In the genomic region with DNA sequence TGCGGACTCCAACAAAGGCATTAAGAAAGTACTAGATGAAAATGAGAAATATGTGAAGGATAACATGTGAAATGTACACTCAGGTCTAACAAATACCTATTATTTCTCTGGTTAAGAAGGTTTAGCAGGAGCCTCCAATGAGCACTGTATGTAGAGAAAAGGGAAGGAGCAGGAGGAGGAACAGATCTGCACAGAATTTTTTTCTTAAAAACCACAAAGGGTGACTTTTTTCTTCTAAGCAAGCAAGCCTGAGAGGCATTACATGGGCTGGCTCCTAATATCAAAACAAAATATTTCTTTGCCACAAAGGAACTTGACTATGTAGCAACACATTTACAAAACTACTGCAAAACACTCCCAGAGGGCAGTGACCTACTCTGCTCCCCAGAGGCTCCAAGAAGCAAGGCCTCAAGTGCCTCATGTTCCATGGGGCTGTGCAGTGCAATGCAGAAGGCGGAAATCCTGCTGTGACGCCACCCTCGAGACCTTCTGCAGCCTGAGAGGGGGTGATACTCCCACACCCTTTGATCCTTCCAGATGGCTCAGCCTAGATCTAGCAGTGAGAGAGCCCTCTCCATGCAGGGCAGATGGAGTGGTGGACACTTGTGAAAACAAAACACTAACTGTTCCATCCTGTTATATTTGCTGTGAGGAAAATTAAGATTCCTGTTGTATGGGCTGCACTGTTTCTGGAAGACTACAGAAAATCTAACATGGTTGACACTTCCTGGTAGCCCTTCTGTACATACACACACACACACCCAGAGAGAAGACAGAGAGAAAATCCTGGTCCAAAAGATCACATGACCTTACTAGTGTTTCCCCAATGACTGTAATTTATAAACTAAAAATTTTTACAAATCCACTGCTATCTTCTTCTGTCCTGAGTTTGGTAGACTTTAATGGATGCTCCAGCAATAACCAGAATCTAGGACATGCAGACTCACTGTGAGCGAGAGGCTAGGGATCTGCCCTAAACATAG, we compare ENCODE assay signal across 1 cellular context.
A peak's percentile ranks its signal among the peaks of the same experiment; 100 is the strongest.
TF ChIP-seq lines count a peak whose summit lies in the region.

No MANE protein-coding gene starts in this region.

TF ChIP-seq in K562, 482 proteins besides CTCF, POLR2A, EP300 and RAD21 (continues in another document):
- TF ChIP-seq, protein P1, sequence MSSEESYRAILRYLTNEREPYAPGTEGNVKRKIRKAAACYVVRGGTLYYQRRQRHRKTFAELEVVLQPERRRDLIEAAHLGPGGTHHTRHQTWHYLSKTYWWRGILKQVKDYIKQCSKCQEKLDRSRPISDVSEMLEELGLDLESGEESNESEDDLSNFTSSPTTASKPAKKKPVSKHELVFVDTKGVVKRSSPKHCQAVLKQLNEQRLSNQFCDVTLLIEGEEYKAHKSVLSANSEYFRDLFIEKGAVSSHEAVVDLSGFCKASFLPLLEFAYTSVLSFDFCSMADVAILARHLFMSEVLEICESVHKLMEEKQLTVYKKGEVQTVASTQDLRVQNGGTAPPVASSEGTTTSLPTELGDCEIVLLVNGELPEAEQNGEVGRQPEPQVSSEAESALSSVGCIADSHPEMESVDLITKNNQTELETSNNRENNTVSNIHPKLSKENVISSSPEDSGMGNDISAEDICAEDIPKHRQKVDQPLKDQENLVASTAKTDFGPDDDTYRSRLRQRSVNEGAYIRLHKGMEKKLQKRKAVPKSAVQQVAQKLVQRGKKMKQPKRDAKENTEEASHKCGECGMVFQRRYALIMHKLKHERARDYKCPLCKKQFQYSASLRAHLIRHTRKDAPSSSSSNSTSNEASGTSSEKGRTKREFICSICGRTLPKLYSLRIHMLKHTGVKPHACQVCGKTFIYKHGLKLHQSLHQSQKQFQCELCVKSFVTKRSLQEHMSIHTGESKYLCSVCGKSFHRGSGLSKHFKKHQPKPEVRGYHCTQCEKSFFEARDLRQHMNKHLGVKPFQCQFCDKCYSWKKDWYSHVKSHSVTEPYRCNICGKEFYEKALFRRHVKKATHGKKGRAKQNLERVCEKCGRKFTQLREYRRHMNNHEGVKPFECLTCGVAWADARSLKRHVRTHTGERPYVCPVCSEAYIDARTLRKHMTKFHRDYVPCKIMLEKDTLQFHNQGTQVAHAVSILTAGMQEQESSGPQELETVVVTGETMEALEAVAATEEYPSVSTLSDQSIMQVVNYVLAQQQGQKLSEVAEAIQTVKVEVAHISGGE (CRISPR knock-in tag; IDR thresholded peaks at IDR 0.05): peak in 1 of 3 experiments; percentile 23; a peak in 1 of 6 replicates
- peak; percentile 52; the same call in 1 of the 2 replicates for TF ChIP-seq GABPA (tag; conservative IDR thresholded peaks at IDR 0.05; ENCODE audit: low read depth)
- TF ChIP-seq RB1 (IDR thresholded peaks at IDR 0.05; ENCODE audit: low read depth): 0 out of 2 replicates have a peak, but pooled peaks have one; percentile 26
- TF ChIP-seq, protein P2, sequence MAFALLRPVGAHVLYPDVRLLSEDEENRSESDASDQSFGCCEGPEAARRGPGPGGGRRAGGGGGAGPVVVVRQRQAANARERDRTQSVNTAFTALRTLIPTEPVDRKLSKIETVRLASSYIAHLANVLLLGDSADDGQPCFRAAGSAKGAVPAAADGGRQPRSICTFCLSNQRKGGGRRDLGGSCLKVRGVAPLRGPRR (CRISPR knock-in tag; IDR thresholded peaks at IDR 0.05): no peak
- no peak for TF ChIP-seq ZNF3 (CRISPR knock-in tag; IDR thresholded peaks at IDR 0.05)
- TF ChIP-seq TCF3 (CRISPR knock-in tag; IDR thresholded peaks at IDR 0.05): peak; percentile 85
- TF ChIP-seq, protein P3, sequence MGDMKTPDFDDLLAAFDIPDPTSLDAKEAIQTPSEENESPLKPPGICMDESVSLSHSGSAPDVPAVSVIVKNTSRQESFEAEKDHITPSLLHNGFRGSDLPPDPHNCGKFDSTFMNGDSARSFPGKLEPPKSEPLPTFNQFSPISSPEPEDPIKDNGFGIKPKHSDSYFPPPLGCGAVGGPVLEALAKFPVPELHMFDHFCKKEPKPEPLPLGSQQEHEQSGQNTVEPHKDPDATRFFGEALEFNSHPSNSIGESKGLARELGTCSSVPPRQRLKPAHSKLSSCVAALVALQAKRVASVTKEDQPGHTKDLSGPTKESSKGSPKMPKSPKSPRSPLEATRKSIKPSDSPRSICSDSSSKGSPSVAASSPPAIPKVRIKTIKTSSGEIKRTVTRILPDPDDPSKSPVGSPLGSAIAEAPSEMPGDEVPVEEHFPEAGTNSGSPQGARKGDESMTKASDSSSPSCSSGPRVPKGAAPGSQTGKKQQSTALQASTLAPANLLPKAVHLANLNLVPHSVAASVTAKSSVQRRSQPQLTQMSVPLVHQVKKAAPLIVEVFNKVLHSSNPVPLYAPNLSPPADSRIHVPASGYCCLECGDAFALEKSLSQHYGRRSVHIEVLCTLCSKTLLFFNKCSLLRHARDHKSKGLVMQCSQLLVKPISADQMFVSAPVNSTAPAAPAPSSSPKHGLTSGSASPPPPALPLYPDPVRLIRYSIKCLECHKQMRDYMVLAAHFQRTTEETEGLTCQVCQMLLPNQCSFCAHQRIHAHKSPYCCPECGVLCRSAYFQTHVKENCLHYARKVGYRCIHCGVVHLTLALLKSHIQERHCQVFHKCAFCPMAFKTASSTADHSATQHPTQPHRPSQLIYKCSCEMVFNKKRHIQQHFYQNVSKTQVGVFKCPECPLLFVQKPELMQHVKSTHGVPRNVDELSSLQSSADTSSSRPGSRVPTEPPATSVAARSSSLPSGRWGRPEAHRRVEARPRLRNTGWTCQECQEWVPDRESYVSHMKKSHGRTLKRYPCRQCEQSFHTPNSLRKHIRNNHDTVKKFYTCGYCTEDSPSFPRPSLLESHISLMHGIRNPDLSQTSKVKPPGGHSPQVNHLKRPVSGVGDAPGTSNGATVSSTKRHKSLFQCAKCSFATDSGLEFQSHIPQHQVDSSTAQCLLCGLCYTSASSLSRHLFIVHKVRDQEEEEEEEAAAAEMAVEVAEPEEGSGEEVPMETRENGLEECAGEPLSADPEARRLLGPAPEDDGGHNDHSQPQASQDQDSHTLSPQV (IDR thresholded peaks at IDR 0.05): peak; percentile 93; the same call in 1 of the 2 replicates
- 0 out of 2 replicates have a peak, but pooled peaks have one; percentile 6 for TF ChIP-seq ZNF384 (IDR thresholded peaks at IDR 0.05; ENCODE audit: low read depth, low read length)
- TF ChIP-seq ATF1 (CRISPR knock-in tag; IDR thresholded peaks at IDR 0.05): no peak
- peak; percentile 50; the same call in 1 of the 2 replicates for TF ChIP-seq ATF1 (tag; IDR thresholded peaks at IDR 0.05)
- no peak for TF ChIP-seq MED1 (CRISPR knock-in tag; IDR thresholded peaks at IDR 0.05; ENCODE audit: borderline replicate concordance)
- TF ChIP-seq LCOR (CRISPR knock-in tag; IDR thresholded peaks at IDR 0.05): 0 out of 2 replicates have a peak, but pooled peaks have one; percentile 29
- peak; percentile 50; the same call in 1 of the 2 replicates for TF ChIP-seq MYNN (IDR thresholded peaks at IDR 0.05)
- no peak for TF ChIP-seq MYNN (CRISPR knock-in tag; IDR thresholded peaks at IDR 0.05)
- TF ChIP-seq HNRNPH1 (optimal IDR thresholded peaks at IDR 0.05; ENCODE audit: low read depth, low read length): no peak
- TF ChIP-seq, protein P4, sequence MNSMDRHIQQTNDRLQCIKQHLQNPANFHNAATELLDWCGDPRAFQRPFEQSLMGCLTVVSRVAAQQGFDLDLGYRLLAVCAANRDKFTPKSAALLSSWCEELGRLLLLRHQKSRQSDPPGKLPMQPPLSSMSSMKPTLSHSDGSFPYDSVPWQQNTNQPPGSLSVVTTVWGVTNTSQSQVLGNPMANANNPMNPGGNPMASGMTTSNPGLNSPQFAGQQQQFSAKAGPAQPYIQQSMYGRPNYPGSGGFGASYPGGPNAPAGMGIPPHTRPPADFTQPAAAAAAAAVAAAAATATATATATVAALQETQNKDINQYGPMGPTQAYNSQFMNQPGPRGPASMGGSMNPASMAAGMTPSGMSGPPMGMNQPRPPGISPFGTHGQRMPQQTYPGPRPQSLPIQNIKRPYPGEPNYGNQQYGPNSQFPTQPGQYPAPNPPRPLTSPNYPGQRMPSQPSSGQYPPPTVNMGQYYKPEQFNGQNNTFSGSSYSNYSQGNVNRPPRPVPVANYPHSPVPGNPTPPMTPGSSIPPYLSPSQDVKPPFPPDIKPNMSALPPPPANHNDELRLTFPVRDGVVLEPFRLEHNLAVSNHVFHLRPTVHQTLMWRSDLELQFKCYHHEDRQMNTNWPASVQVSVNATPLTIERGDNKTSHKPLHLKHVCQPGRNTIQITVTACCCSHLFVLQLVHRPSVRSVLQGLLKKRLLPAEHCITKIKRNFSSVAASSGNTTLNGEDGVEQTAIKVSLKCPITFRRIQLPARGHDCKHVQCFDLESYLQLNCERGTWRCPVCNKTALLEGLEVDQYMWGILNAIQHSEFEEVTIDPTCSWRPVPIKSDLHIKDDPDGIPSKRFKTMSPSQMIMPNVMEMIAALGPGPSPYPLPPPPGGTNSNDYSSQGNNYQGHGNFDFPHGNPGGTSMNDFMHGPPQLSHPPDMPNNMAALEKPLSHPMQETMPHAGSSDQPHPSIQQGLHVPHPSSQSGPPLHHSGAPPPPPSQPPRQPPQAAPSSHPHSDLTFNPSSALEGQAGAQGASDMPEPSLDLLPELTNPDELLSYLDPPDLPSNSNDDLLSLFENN (IDR thresholded peaks at IDR 0.05; ENCODE audit: low read depth in 2 of 2, low read length in 2 of 2): 0 out of 4 replicates have a peak, but pooled peaks of 1 of the 2 experiments have one; percentile 51
- TF ChIP-seq, protein P5, sequence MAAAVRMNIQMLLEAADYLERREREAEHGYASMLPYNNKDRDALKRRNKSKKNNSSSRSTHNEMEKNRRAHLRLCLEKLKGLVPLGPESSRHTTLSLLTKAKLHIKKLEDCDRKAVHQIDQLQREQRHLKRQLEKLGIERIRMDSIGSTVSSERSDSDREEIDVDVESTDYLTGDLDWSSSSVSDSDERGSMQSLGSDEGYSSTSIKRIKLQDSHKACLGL (CRISPR knock-in tag; IDR thresholded peaks at IDR 0.05; ENCODE audit: borderline replicate concordance, poor library complexity, severe bottlenecking): no peak
- no peak for TF ChIP-seq ZNF140 (CRISPR knock-in tag; IDR thresholded peaks at IDR 0.05)
- TF ChIP-seq, protein P6, sequence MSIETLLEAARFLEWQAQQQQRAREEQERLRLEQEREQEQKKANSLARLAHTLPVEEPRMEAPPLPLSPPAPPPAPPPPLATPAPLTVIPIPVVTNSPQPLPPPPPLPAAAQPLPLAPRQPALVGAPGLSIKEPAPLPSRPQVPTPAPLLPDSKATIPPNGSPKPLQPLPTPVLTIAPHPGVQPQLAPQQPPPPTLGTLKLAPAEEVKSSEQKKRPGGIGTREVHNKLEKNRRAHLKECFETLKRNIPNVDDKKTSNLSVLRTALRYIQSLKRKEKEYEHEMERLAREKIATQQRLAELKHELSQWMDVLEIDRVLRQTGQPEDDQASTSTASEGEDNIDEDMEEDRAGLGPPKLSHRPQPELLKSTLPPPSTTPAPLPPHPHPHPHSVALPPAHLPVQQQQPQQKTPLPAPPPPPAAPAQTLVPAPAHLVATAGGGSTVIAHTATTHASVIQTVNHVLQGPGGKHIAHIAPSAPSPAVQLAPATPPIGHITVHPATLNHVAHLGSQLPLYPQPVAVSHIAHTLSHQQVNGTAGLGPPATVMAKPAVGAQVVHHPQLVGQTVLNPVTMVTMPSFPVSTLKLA (conservative IDR thresholded peaks at IDR 0.05): peak in 1 of 2 experiments; percentile 55; a peak in 2 of 4 replicates
- TF ChIP-seq RAD51 (IDR thresholded peaks at IDR 0.05; ENCODE audit: borderline replicate concordance, low read depth): 0 out of 2 replicates have a peak, but pooled peaks have one; percentile 18
- TF ChIP-seq PHTF2 (CRISPR knock-in tag; IDR thresholded peaks at IDR 0.05): no peak
- TF ChIP-seq, protein P7, sequence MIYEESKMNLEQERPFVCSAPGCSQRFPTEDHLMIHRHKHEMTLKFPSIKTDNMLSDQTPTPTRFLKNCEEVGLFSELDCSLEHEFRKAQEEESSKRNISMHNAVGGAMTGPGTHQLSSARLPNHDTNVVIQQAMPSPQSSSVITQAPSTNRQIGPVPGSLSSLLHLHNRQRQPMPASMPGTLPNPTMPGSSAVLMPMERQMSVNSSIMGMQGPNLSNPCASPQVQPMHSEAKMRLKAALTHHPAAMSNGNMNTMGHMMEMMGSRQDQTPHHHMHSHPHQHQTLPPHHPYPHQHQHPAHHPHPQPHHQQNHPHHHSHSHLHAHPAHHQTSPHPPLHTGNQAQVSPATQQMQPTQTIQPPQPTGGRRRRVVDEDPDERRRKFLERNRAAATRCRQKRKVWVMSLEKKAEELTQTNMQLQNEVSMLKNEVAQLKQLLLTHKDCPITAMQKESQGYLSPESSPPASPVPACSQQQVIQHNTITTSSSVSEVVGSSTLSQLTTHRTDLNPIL (CRISPR knock-in tag; IDR thresholded peaks at IDR 0.05): no peak
- TF ChIP-seq CREM (IDR thresholded peaks at IDR 0.05; ENCODE audit: low read depth): peak; percentile 82
- no peak for TF ChIP-seq ZNF184 (CRISPR knock-in tag; IDR thresholded peaks at IDR 0.05)
- peak; percentile 71 for TF ChIP-seq ETV1 (tag; conservative IDR thresholded peaks at IDR 0.05; ENCODE audit: low read depth)
